In genomic region chr6:170459451-170459850, GRCh38 we compare ENCODE assay signal across 8 cellular contexts.
A peak's percentile ranks its signal among the peaks of the same experiment; 100 is the strongest.
DNase-seq lines count a peak whose midpoint lies in the region; ATAC-seq and TF ChIP-seq lines count a peak whose summit lies in the region.

No MANE protein-coding gene starts in this region.

- H3K4me1 ChIP-seq in mucosa of descending colon (ENCODE audit: low read depth) = no peaks in the 10 kb centered on the region

- H3K4me1 Mint-ChIP-seq in CD14-positive monocyte = peaks cover 9% of the 10 kb centered on the region
- H3K4me1 Mint-ChIP-seq in activated T-helper 2 cell treated with anti-CD3 and anti-CD28 coated beads, Interferon-gamma antibody, Interleukin-2, Interleukin-4, amounts not matched to agents 10 μg/mL and 5 μg/mL and 100 μg/mL, durations not matched to agents 14 hours and 24 hours and 36 hours (ENCODE audit: low read depth) = peaks cover 6% of the 10 kb centered on the region
- peaks cover 9% of the 10 kb centered on the region for H3K4me1 Mint-ChIP-seq in type B pancreatic cell (ENCODE audit: unreplicated experiment)

- DNase-seq in CD14-positive monocyte (ENCODE audit: low spot score) (no peak), GM19240 (ENCODE audit: insufficient read length, low spot score) (peak; percentile 41), mucosa of descending colon (peak in 2 of 3 donors; percentile 50 to 60), type B pancreatic cell (ENCODE audit: extremely low spot score, unreplicated experiment) (no peak), ureter (ENCODE audit: low spot score) (no peak), T-helper 9 cell (no peak)
- DNase-seq in activated T-helper 2 cell treated with anti-CD3 and anti-CD28 coated beads, Interferon-gamma antibody, Interleukin-2, Interleukin-4, amounts not matched to agents 10 μg/mL and 5 μg/mL and 100 μg/mL, durations not matched to agents 14 hours and 24 hours and 36 hours (ENCODE audit: low spot score) = peak; percentile 13

- H3K27ac Mint-ChIP-seq in CD14-positive monocyte = peak overlapping the region in 4 of 7 donors; percentile 63 to 80 (median 69)
- no peak overlapping the region for H3K27ac Mint-ChIP-seq in activated T-helper 2 cell treated with anti-CD3 and anti-CD28 coated beads, Interferon-gamma antibody, Interleukin-2, Interleukin-4, amounts not matched to agents 10 μg/mL and 5 μg/mL and 100 μg/mL, durations not matched to agents 14 hours and 24 hours and 36 hours
- no peak overlapping the region for H3K27ac Mint-ChIP-seq in type B pancreatic cell

- H3K9me3 Mint-ChIP-seq in CD14-positive monocyte (peaks cover 0 to 3% (median 1%) of the 10 kb centered on the region in 7 donors), type B pancreatic cell (no peaks in the 10 kb centered on the region)
- no peaks in the 10 kb centered on the region for H3K9me3 Mint-ChIP-seq in activated T-helper 2 cell treated with anti-CD3 and anti-CD28 coated beads, Interferon-gamma antibody, Interleukin-2, Interleukin-4, amounts not matched to agents 10 μg/mL and 5 μg/mL and 100 μg/mL, durations not matched to agents 14 hours and 24 hours and 36 hours

- peak; percentile 98 for ATAC-seq in HG03457 (IDR thresholded peaks at IDR 0.05; ENCODE audit: unreplicated experiment)
- peak; percentile 69 for ATAC-seq in mucosa of descending colon

- intact Hi-C loops in CD14-positive monocyte (cut with micrococcal nuclease) = no loop called here
- intact Hi-C loops in activated T-helper 2 cell treated with anti-CD3 and anti-CD28 coated beads, Interferon-gamma antibody, Interleukin-2, Interleukin-4, amounts not matched to agents 10 μg/mL and 5 μg/mL and 100 μg/mL, durations not matched to agents 14 hours and 24 hours and 36 hours (cut with micrococcal nuclease) = no loop called here
- intact Hi-C loops in mucosa of descending colon (cut with DNase I, micrococcal nuclease) = no loop called here

- H3K36me3 Mint-ChIP-seq in CD14-positive monocyte = no peaks in the 10 kb centered on the region
- H3K36me3 Mint-ChIP-seq in activated T-helper 2 cell treated with anti-CD3 and anti-CD28 coated beads, Interferon-gamma antibody, Interleukin-2, Interleukin-4, amounts not matched to agents 10 μg/mL and 5 μg/mL and 100 μg/mL, durations not matched to agents 14 hours and 24 hours and 36 hours (ENCODE audit: low read depth) = no peaks in the 10 kb centered on the region
- no peaks in the 10 kb centered on the region for H3K36me3 Mint-ChIP-seq in type B pancreatic cell

- TF ChIP-seq CTCF in CD14-positive monocyte (IDR thresholded peaks at IDR 0.05) (no peak), mucosa of descending colon (IDR thresholded peaks at IDR 0.05) (no peak), type B pancreatic cell (conservative IDR thresholded peaks at IDR 0.05) (no peak)

- H3K27me3 Mint-ChIP-seq in CD14-positive monocyte (ENCODE audit: low read depth in 3 of 3) = peaks cover 0 to 3% (median 0%) of the 10 kb centered on the region in 3 donors
- no peaks in the 10 kb centered on the region for H3K27me3 Mint-ChIP-seq in activated T-helper 2 cell treated with anti-CD3 and anti-CD28 coated beads, Interferon-gamma antibody, Interleukin-2, Interleukin-4, amounts not matched to agents 10 μg/mL and 5 μg/mL and 100 μg/mL, durations not matched to agents 14 hours and 24 hours and 36 hours (ENCODE audit: low read depth)
- H3K27me3 Mint-ChIP-seq in type B pancreatic cell = peaks cover 11% of the 10 kb centered on the region

- no peaks in the 10 kb centered on the region for H3K36me3 ChIP-seq in mucosa of descending colon (ENCODE audit: low read depth)

- no peaks in the 10 kb centered on the region for H3K9me3 ChIP-seq in mucosa of descending colon

- H3K4me3 Mint-ChIP-seq in CD14-positive monocyte = peak overlapping the region; percentile 78 to 98
- H3K4me3 Mint-ChIP-seq in activated T-helper 2 cell treated with anti-CD3 and anti-CD28 coated beads, Interferon-gamma antibody, Interleukin-2, Interleukin-4, amounts not matched to agents 10 μg/mL and 5 μg/mL and 100 μg/mL, durations not matched to agents 14 hours and 24 hours and 36 hours (ENCODE audit: low read depth) = no peak overlapping the region
- no peak overlapping the region for H3K4me3 Mint-ChIP-seq in type B pancreatic cell

- H3K4me3 ChIP-seq in mucosa of descending colon = no peak overlapping the region

Comparison
In these comparisons a context has a peak if more than half of its experiments do, and no peak if none do; other contexts are left out.
1. DNase-seq: peak in GM19240 (single experiment), activated T-helper 2 cell treated with anti-CD3 and anti-CD28 coated beads, Interferon-gamma antibody, Interleukin-2, Interleukin-4, amounts not matched to agents 10 μg/mL and 5 μg/mL and 100 μg/mL, durations not matched to agents 14 hours and 24 hours and 36 hours (single experiment) and mucosa of descending colon (2 of 3); none in CD14-positive monocyte (single experiment), type B pancreatic cell (single experiment), ureter (single experiment) and T-helper 9 cell (single experiment).
2. H3K27ac Mint-ChIP-seq: peak in CD14-positive monocyte (4 of 7); none in activated T-helper 2 cell treated with anti-CD3 and anti-CD28 coated beads, Interferon-gamma antibody, Interleukin-2, Interleukin-4, amounts not matched to agents 10 μg/mL and 5 μg/mL and 100 μg/mL, durations not matched to agents 14 hours and 24 hours and 36 hours (single experiment) and type B pancreatic cell (single experiment).
3. H3K4me3 Mint-ChIP-seq: peak in CD14-positive monocyte (2 of 2); none in activated T-helper 2 cell treated with anti-CD3 and anti-CD28 coated beads, Interferon-gamma antibody, Interleukin-2, Interleukin-4, amounts not matched to agents 10 μg/mL and 5 μg/mL and 100 μg/mL, durations not matched to agents 14 hours and 24 hours and 36 hours (single experiment) and type B pancreatic cell (single experiment).